In the genomic region with DNA sequence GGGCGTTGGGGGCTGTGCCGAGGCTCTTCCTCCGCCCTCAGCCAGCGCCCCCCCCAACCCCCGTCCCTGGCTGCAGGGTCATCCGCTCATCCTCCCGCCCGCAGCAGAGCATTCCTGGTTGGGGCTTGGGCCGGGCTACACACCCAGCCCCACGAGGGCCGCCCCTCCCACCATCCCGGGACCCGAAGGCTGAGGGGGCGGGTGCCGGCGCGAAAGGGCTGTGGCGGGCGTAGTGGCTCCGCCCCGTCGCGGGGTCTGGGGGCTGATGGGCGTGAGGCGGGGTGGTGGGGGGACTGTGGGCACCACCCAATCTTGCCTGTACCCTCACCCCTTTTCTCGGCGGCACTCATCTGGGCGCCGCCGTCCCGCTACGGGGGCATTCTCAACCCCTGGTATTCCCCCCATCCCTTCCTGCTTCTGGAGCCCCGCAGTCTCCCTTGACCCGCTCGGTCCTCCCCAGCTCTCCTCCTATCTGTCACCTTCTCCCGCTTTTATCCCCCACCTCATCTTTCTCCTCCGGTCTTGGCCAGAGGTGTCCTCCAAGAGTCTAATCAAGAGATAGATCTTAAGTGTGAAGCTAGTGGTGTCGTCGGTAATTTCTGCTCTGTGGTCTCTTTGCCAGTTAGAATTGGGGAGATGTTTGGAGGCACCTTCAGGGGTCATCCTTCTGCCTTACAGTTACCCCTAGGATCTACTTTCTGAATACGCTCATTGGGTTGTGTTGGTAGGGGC, we compare ENCODE assay signal across 8 cellular contexts. TPM values are rescaled to one million over a fixed set of nuclear protein-coding genes. Genes with fewer than 3 reads are reported as not detected.
A peak's percentile ranks its signal among the peaks of the same experiment; 100 is the strongest.
DNase-seq lines count a peak whose midpoint lies in the region; ATAC-seq and TF ChIP-seq lines count a peak whose summit lies in the region.

No MANE protein-coding gene starts in this region.

- TF ChIP-seq CTCF in SK-N-SH (IDR thresholded peaks at IDR 0.05) (no peak), lung (IDR thresholded peaks at IDR 0.05; ENCODE audit: control extremely low read depth, extremely low read depth) (no peak), stomach (IDR thresholded peaks at IDR 0.05) (no peak)

- peaks cover 7% of the 10 kb centered on the region for H3K4me1 Mint-ChIP-seq in dendritic cell treated with granulocyte-macrophage colony-stimulating factor and Interleukin-4, amounts not matched to agents 40 ng/mL and 50 ng/mL, for 4 days (ENCODE audit: low read depth)

- no peaks in the 10 kb centered on the region for H3K9me2 ChIP-seq in SK-N-SH

- H3K27ac Mint-ChIP-seq in dendritic cell treated with granulocyte-macrophage colony-stimulating factor and Interleukin-4, amounts not matched to agents 40 ng/mL and 50 ng/mL, for 4 days = peak overlapping the region; percentile 99

- intact Hi-C loops in dendritic cell treated with granulocyte-macrophage colony-stimulating factor and Interleukin-4, amounts not matched to agents 40 ng/mL and 50 ng/mL, for 4 days (cut with micrococcal nuclease) = loop anchor here (5.0 kb wide), 2 partner anchors 67 to 658 kb away; a partner anchor contains a TSS
- intact Hi-C loops in stomach (cut with DNase I; ENCODE audit: low total_unique reads) = no loop called here

- DNase-seq in Daoy (ENCODE audit: low read depth) = peak; percentile 42
- peak; percentile 85 for DNase-seq in SK-N-SH
- DNase-seq in lung (ENCODE audit: low spot score) = no peak
- no peak for DNase-seq in stomach
- DNase-seq in GDM1 (lab: John Stamatoyannopoulos, UW) = no peak

- peaks cover 44% of the 10 kb centered on the region for H3K79me2 ChIP-seq in SK-N-SH (ENCODE audit: insufficient read depth)

- H3K27ac ChIP-seq in SK-N-SH (ENCODE audit: low read depth in 2 of 2, low read length in 1 of 2) (peak overlapping the region; percentile 87 to 97), lung (ENCODE audit: low read depth in 1 of 2, low read length in 1 of 2) (peak overlapping the region; percentile 75 to 84), stomach (peak overlapping the region; percentile 76 to 99 (median 97))

- H3K27me3 ChIP-seq in SK-N-SH (ENCODE audit: insufficient read depth) (no peaks in the 10 kb centered on the region), lung (ENCODE audit: control insufficient read depth, insufficient read depth) (no peaks in the 10 kb centered on the region), stomach (no peaks in the 10 kb centered on the region)

- H3K4me2 ChIP-seq in SK-N-SH = peak overlapping the region; percentile 91

- H3K9ac ChIP-seq in SK-N-SH = peak overlapping the region; percentile 98

- CTCF ChIA-PET in SK-N-SH (lab: Yijun Ruan, JAX) = interaction anchor here (1.2 kb wide), 1 partner anchor 107 kb away, joined by 3 read pairs; no protein-coding TSS in a partner anchor

- H3K36me3 Mint-ChIP-seq in dendritic cell treated with granulocyte-macrophage colony-stimulating factor and Interleukin-4, amounts not matched to agents 40 ng/mL and 50 ng/mL, for 4 days (ENCODE audit: low read depth) = peaks cover 18% of the 10 kb centered on the region

- no peaks in the 10 kb centered on the region for H3K9me3 Mint-ChIP-seq in dendritic cell treated with granulocyte-macrophage colony-stimulating factor and Interleukin-4, amounts not matched to agents 40 ng/mL and 50 ng/mL, for 4 days

- POLR2A ChIA-PET in SK-N-SH (lab: Yijun Ruan, JAX) = interaction anchor here (1.2 to 1.4 kb wide), 2 partner anchors 21 to 22 kb away, joined by 4 to 24 read pairs; no protein-coding TSS in a partner anchor

- H2AFZ ChIP-seq in SK-N-SH (ENCODE audit: low read depth) = peak overlapping the region; percentile 85

- H4K20me1 ChIP-seq in SK-N-SH (ENCODE audit: insufficient read depth) = no peaks in the 10 kb centered on the region

- no peak for TF ChIP-seq POLR2A in stomach (IDR thresholded peaks at IDR 0.05)

- H3K27me3 Mint-ChIP-seq in dendritic cell treated with granulocyte-macrophage colony-stimulating factor and Interleukin-4, amounts not matched to agents 40 ng/mL and 50 ng/mL, for 4 days = peaks cover 3% of the 10 kb centered on the region

- peaks cover 21% of the 10 kb centered on the region for H3F3A ChIP-seq in SK-N-SH (replicated peaks; ENCODE audit: insufficient read depth)

- H3K36me3 ChIP-seq in SK-N-SH (replicated peaks in 1 of 2; ENCODE audit: control insufficient read depth in 1 of 2, insufficient read depth in 2 of 2, low read length in 1 of 2) = no peaks in the 10 kb centered on the region
- H3K36me3 ChIP-seq in lung (ENCODE audit: control insufficient read depth in 2 of 2, insufficient read depth in 2 of 2, low read length in 2 of 2) = no peaks in the 10 kb centered on the region
- no peaks in the 10 kb centered on the region for H3K36me3 ChIP-seq in stomach

- WGBS in SK-N-SH (ENCODE audit: low lambda C conversion rate) = 2% methylated on average over 10 of the region's 40 CpGs
- 2% methylated on average over 33 to 40 of the region's 40 CpGs for WGBS in lung, 2 donors
- 1 to 3% (median 2%) methylated on average over 15 to 39 of the region's 40 CpGs for WGBS in stomach, 5 donors

- H3K4me1 ChIP-seq in SK-N-SH (ENCODE audit: control insufficient read depth in 1 of 2, insufficient read depth in 2 of 2, low read depth in 1 of 2, low read length in 1 of 2) (peaks cover 8 to 29% of the 10 kb centered on the region in 2 experiments; a peak in 3 of 4 replicates), lung (ENCODE audit: control insufficient read depth in 2 of 2, insufficient read depth in 2 of 2, low read length in 2 of 2) (peaks cover 0 to 7% of the 10 kb centered on the region in 2 donors), stomach (peaks cover 0 to 47% (median 26%) of the 10 kb centered on the region in 4 donors)

- H3K9me3 ChIP-seq in SK-N-SH (no peaks in the 10 kb centered on the region), lung (ENCODE audit: control insufficient read depth in 2 of 2, insufficient read depth in 1 of 2, low read length in 1 of 2) (no peaks in the 10 kb centered on the region), stomach (no peaks in the 10 kb centered on the region)

- no peak for TF ChIP-seq RAD21 in SK-N-SH (IDR thresholded peaks at IDR 0.05; ENCODE audit: low read length)

- peak; percentile 44 for ATAC-seq in GM19455 (IDR thresholded peaks at IDR 0.05; ENCODE audit: unreplicated experiment)
- peak; percentile 28 for ATAC-seq in HG03442 (IDR thresholded peaks at IDR 0.05; ENCODE audit: unreplicated experiment)
- ATAC-seq in lung (ENCODE audit: insufficient read depth, low FRiP score) = peak; percentile 30

- H3K4me3 ChIP-seq in SK-N-SH (ENCODE audit: low read depth in 2 of 2, low read length in 1 of 2) (peak overlapping the region; percentile 71 to 83), lung (peak overlapping the region; percentile 66), stomach (peak overlapping the region; percentile 65 to 91 (median 82))

- TF ChIP-seq EP300 in SK-N-SH (IDR thresholded peaks at IDR 0.05; ENCODE audit: borderline replicate concordance in 1 of 2, low read depth in 1 of 2, low read length in 1 of 2) = no peak
- TF ChIP-seq EP300 in stomach (IDR thresholded peaks at IDR 0.05) = no peak

- peak overlapping the region; percentile 98 for H3K4me3 Mint-ChIP-seq in dendritic cell treated with granulocyte-macrophage colony-stimulating factor and Interleukin-4, amounts not matched to agents 40 ng/mL and 50 ng/mL, for 4 days

TF ChIP-seq in SK-N-SH, 30 proteins besides CTCF, POLR2A, EP300 and RAD21:
- TF ChIP-seq FOSL2 (IDR thresholded peaks at IDR 0.05; ENCODE audit: borderline replicate concordance, low read depth) (no peak), MEF2A (IDR thresholded peaks at IDR 0.05; ENCODE audit: borderline replicate concordance, low read depth) (no peak), EZH2phosphoT487 (IDR thresholded peaks at IDR 0.05; ENCODE audit: borderline replicate concordance, low read depth) (no peak), SIN3A (IDR thresholded peaks at IDR 0.05; ENCODE audit: borderline replicate concordance, low read depth, low read length) (no peak), GATA2 (CRISPR knock-in tag; IDR thresholded peaks at IDR 0.05) (no peak; the same call in 1 of the 2 replicates), TEAD4 (IDR thresholded peaks at IDR 0.05; ENCODE audit: borderline replicate concordance, insufficient read depth) (0 out of 2 replicates have a peak, but pooled peaks have one; percentile 16), GABPA (IDR thresholded peaks at IDR 0.05; ENCODE audit: low read depth) (no peak), RXRA (IDR thresholded peaks at IDR 0.05; ENCODE audit: borderline replicate concordance, low read depth) (no peak), FOXM1 (IDR thresholded peaks at IDR 0.05; ENCODE audit: low read depth) (no peak)
- TF ChIP-seq, protein P1, sequence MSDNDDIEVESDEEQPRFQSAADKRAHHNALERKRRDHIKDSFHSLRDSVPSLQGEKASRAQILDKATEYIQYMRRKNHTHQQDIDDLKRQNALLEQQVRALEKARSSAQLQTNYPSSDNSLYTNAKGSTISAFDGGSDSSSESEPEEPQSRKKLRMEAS (IDR thresholded peaks at IDR 0.05; ENCODE audit: low read depth) = peak; percentile 32; the same call in 1 of the 2 replicates
- TF ChIP-seq, protein P2, sequence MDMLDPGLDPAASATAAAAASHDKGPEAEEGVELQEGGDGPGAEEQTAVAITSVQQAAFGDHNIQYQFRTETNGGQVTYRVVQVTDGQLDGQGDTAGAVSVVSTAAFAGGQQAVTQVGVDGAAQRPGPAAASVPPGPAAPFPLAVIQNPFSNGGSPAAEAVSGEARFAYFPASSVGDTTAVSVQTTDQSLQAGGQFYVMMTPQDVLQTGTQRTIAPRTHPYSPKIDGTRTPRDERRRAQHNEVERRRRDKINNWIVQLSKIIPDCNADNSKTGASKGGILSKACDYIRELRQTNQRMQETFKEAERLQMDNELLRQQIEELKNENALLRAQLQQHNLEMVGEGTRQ (IDR thresholded peaks at IDR 0.05; ENCODE audit: borderline replicate concordance, low read depth, low read length) = no peak
- TF ChIP-seq, protein P3, sequence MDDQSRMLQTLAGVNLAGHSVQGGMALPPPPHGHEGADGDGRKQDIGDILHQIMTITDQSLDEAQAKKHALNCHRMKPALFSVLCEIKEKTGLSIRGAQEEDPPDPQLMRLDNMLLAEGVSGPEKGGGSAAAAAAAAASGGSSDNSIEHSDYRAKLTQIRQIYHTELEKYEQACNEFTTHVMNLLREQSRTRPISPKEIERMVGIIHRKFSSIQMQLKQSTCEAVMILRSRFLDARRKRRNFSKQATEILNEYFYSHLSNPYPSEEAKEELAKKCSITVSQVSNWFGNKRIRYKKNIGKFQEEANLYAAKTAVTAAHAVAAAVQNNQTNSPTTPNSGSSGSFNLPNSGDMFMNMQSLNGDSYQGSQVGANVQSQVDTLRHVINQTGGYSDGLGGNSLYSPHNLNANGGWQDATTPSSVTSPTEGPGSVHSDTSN (IDR thresholded peaks at IDR 0.05) = no peak
TF ChIP-seq in SK-N-SH: peak in this region for 2.

RNA-seq across cellular contexts. Expression of a gene that starts 1.6 kb away (rescaled TPM):
- 21.0 and 37.1 TPM in 2 replicates for total RNA-seq in Daoy (2014; rRNA removed; shearing (Covaris generic))
- polyA plus RNA-seq in SK-N-SH (2012; rRNA removed) = 1.8 and 2.5 TPM in 2 replicates
- polyA plus RNA-seq in SK-N-SH (2012; cell fraction: cytosol; rRNA removed) = 2.5 TPM in 2 replicates
- 2.5 and 5.6 TPM in 2 replicates for polyA plus RNA-seq in SK-N-SH (2012; cell fraction: nucleus; rRNA removed)
- total RNA-seq in lung = 10 to 100 TPM; 21.4 to 88.6 TPM
- 1 to 10 TPM; 2.6 to 3.0 TPM for polyA plus RNA-seq in lung
- 100 to 1,000 TPM in 1 of 5 donors, 10 to 100 TPM in 4; 11.0 to 218 (median 43.1) TPM for total RNA-seq in stomach
- 1 to 10 TPM; 1.7 to 3.0 (median 2.1) TPM for polyA plus RNA-seq in stomach

Comparison
In these comparisons a context has a peak if more than half of its experiments do, and no peak if none do; other contexts are left out.
1. DNase-seq: peak in Daoy (single experiment) and SK-N-SH (single experiment); none in lung (single experiment), stomach (single experiment) and GDM1 (single experiment).
2. Peak in every context shown above with its lines, with median percentiles within 50 percentile points of each other: ATAC-seq, H3K27ac ChIP-seq and H3K4me3 ChIP-seq.